29 cellular contexts compared by ENCODE assay signal in genomic region chr19:35378356-35378755, GRCh38. TPM values are rescaled to one million over a fixed set of nuclear protein-coding genes. Genes with fewer than 3 reads are reported as not detected.
"Had no signal": no experiment of that assay in that cellular context is flagged by ENCODE, and none has a peak within 500 bp of the region (broad histone marks: within the 10 kb centered on the region; RNA-seq: fewer than 3 reads in every experiment).

No MANE protein-coding gene starts in this region.

- DNase-seq: activated CD4-positive, alpha-beta memory T cell treated with anti-CD3 and anti-CD28 coated beads for 36 hours; activated CD4-positive, alpha-beta T cell treated with anti-CD3 and anti-CD28 coated beads for 36 hours; activated CD4-positive, alpha-beta T cell treated with anti-CD3 and anti-CD28 coated beads, Interleukin-2, amount 10 ng/mL, durations not matched to agents 24 days and 14 days; activated CD4-positive, CD25-positive, alpha-beta regulatory T cell; activated CD4-positive, CD25-positive, alpha-beta regulatory T cell treated with anti-CD3 and anti-CD28 coated beads, Interleukin-2, amount 50 U/mL, for 72 hours; activated CD8-positive, alpha-beta memory T cell treated with anti-CD3 and anti-CD28 coated beads, Interleukin-2, amount 50 U/mL, for 48 hours; activated gamma-delta T cell; activated naive CD4-positive, alpha-beta T cell; activated naive CD4-positive, alpha-beta T cell treated with anti-CD3 and anti-CD28 coated beads, Interleukin-2, amount 10 ng/mL, durations not matched to agents 7 days and 5 days; activated naive CD8-positive, alpha-beta T cell treated with anti-CD3 and anti-CD28 coated beads, Interleukin-2, amount 10 ng/mL, durations not matched to agents 7 days and 5 days; activated T-cell treated with anti-CD3 and anti-CD28 coated beads for 4 hours; activated T-cell treated with anti-CD3 and anti-CD28 coated beads, Interleukin-2, amount 50 U/mL, for 24 hours; activated T-cell treated with anti-CD3 and anti-CD28 coated beads, Interleukin-2, amount 50 U/mL, for 72 hours; dorsolateral prefrontal cortex; effector memory CD4-positive, alpha-beta T cell; endodermal cell; esophagus squamous epithelium; foreskin melanocyte; head of caudate nucleus; T-helper 2 cell had no signal

- H3K4me3 ChIP-seq: ascending aorta, breast epithelium, cardiac muscle cell, coronary artery, dorsolateral prefrontal cortex, esophagus squamous epithelium had no signal

- H3K36me3 ChIP-seq: ascending aorta, breast epithelium, cardiac muscle cell, esophagus squamous epithelium had no signal

- H3K9me3 ChIP-seq: ascending aorta, breast epithelium, esophagus squamous epithelium had no signal

- H3K27me3 ChIP-seq: ascending aorta, breast epithelium, cardiac muscle cell had no signal

- ATAC-seq: activated CD4-positive, alpha-beta T cell treated with anti-CD3 and anti-CD28 coated beads for 36 hours; activated naive CD4-positive, alpha-beta T cell treated with anti-CD3 and anti-CD28 coated beads, Interleukin-2, amount 50 U/mL, for 72 hours; activated T-cell treated with anti-CD3 and anti-CD28 coated beads, Interleukin-2, amount 50 U/mL, for 72 hours had no signal

- H3K4me1 ChIP-seq: ascending aorta, breast epithelium, esophagus squamous epithelium had no signal

- H3K27ac ChIP-seq: ascending aorta, breast epithelium, coronary artery, dorsolateral prefrontal cortex, esophagus squamous epithelium had no signal

RNA-seq across cellular contexts. Expression of gene GPR42, which starts 7.5 kb away (rescaled TPM):
- total RNA-seq: activated naive CD8-positive, alpha-beta T cell treated with anti-CD3 and anti-CD28 coated beads, Interleukin-2, amount 10 ng/mL, durations not matched to agents 7 days and 5 days; ascending aorta; cerebellum; endodermal cell; epithelial cell of proximal tubule; esophagus squamous epithelium; fibroblast of lung; fibroblast of villous mesenchyme had no signal
- polyA plus RNA-seq: cardiac muscle cell, fibroblast of lung had no signal

RNA-seq across cellular contexts. Expression of gene FFAR3, which starts 20.1 kb away (rescaled TPM):
- total RNA-seq: activated naive CD8-positive, alpha-beta T cell treated with anti-CD3 and anti-CD28 coated beads, Interleukin-2, amount 10 ng/mL, durations not matched to agents 7 days and 5 days; ascending aorta; cerebellum; endodermal cell; epithelial cell of proximal tubule; esophagus squamous epithelium; fibroblast of lung; fibroblast of villous mesenchyme had no signal
- polyA plus RNA-seq: cardiac muscle cell, fibroblast of lung had no signal

RNA-seq across cellular contexts. Expression of gene FFAR1, which starts 30.7 kb away (rescaled TPM):
- total RNA-seq: activated naive CD8-positive, alpha-beta T cell treated with anti-CD3 and anti-CD28 coated beads, Interleukin-2, amount 10 ng/mL, durations not matched to agents 7 days and 5 days; ascending aorta; breast epithelium; cardiac muscle cell; cerebellum; endodermal cell; esophagus squamous epithelium; fibroblast of lung; fibroblast of villous mesenchyme had no signal
- polyA plus RNA-seq: fibroblast of lung had no signal

RNA-seq across cellular contexts. Expression of gene CD22, which starts 49.4 kb away (rescaled TPM):
- total RNA-seq: cerebellum, endodermal cell, fibroblast of villous mesenchyme had no signal
- polyA plus RNA-seq: cardiac muscle cell had no signal
